Comparison of ENCODE assay signal across 2 cellular contexts in the genomic region with DNA sequence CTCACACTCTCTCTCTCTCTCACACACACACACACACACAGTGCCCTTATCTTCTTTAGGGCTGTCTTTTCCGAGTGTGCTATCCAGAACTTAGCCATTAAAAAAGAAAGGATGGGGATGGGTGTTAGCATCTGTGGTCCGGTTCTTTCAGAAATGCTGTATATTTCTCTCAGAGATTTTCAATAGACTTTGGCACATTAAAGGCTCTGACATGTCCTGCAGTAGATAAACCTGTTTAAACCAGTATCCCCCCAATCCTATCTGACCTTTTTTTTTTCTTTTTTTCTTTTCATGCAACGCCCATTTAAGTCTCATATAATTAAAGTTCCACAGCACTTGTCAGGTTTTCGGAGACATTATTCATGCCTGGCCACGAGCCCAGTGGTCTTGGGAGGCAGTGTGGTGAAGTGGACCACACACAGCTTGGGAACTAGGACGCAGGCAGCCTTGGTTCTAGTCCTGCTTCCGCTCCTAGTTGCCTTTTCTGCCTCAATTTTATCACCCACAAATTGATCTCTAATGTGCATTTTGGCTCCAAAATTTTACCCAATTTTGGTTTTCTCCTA.
TF ChIP-seq lines count a peak whose summit lies in the region.

No MANE protein-coding gene starts in this region.

TF ChIP-seq in HEK293, 187 proteins besides CTCF, POLR2A, EP300 and RAD21:
- peak; percentile 88; the same call in 1 of the 2 replicates for TF ChIP-seq ZNF239 (tag by site-specific recombination; IDR thresholded peaks at IDR 0.05)
- TF ChIP-seq ZNF121 (tag by site-specific recombination; IDR thresholded peaks at IDR 0.05): no peak

TF ChIP-seq in K562, 482 proteins besides CTCF, POLR2A, EP300 and RAD21:
- TF ChIP-seq ZNF239 (CRISPR knock-in tag; IDR thresholded peaks at IDR 0.05): peak; percentile 95
- TF ChIP-seq RBM25 (IDR thresholded peaks at IDR 0.05; ENCODE audit: low read depth, low read length, severe bottlenecking): peak; percentile 59
- no peak for TF ChIP-seq MTA2 (IDR thresholded peaks at IDR 0.05; ENCODE audit: low read depth)
TF ChIP-seq in K562: peak in this region for 2.
